ENCODE assay signal across 8 cellular contexts in genomic region chr14:21267431-21267845, GRCh38. TPM values are rescaled to one million over a fixed set of nuclear protein-coding genes. Genes with fewer than 3 reads are reported as not detected.
DNase-seq lines count a peak whose midpoint lies in the region; ATAC-seq, FAIRE-seq and TF ChIP-seq lines count a peak whose summit lies in the region.

No MANE protein-coding gene starts in this region.

- peak overlapping the region; percentile 88 for H3K4me2 ChIP-seq in HepG2 (ENCODE audit: low read depth, low read length)

- peak overlapping the region; percentile 99 for H3K9ac ChIP-seq in adipocyte (ENCODE audit: low read length)
- H3K9ac ChIP-seq in HepG2 (ENCODE audit: insufficient read depth, low read depth, low read length) = peak overlapping the region; percentile 100

- TF ChIP-seq RAD21 in HepG2 (CRISPR knock-in tag; IDR thresholded peaks at IDR 0.05) = no peak

- TF ChIP-seq POLR2A in HepG2 (IDR thresholded peaks at IDR 0.05; ENCODE audit: insufficient read depth in 1 of 2, low read depth in 2 of 2, low read length in 2 of 2) = 0 out of 4 replicates have a peak, but pooled peaks have one; percentile 14 to 36

- intact Hi-C loops in Right ventricle myocardium inferior (cut with DNase I) (loop anchor here (5.0 to 10.0 kb wide), 2 partner anchors 35 to 117 kb away; partner anchors contain the start of gene SUPT16H), HepG2 (cut with micrococcal nuclease; ENCODE audit: unreplicated experiment) (loop anchor here (1.0 kb wide), 1 partner anchor 117 kb away; the partner anchor contains the start of gene SUPT16H), upper lobe of right lung (cut with DNase I) (no loop called here)

- peak overlapping the region; percentile 83 for H3K4me3 ChIP-seq in cardiac muscle cell
- H3K4me3 ChIP-seq in adipocyte (ENCODE audit: low read length) = peak overlapping the region; percentile 97
- H3K4me3 ChIP-seq in HepG2 (replicated peaks in 1 of 3; ENCODE audit: insufficient read depth in 1 of 3, low read depth in 2 of 3, low read length in 3 of 3) = peak overlapping the region; percentile 86 to 98 (median 90); a peak in 5 of 6 replicates
- peak overlapping the region; percentile 70 for H3K4me3 ChIP-seq in upper lobe of right lung

- H3K4me1 ChIP-seq in cardiac muscle cell (ENCODE audit: low read depth) (peaks cover 38% of the 10 kb centered on the region), adipocyte (ENCODE audit: control insufficient read depth, insufficient read depth, low read length) (peaks cover 51% of the 10 kb centered on the region), HepG2 (ENCODE audit: insufficient read depth, low read length) (peaks cover 51% of the 10 kb centered on the region), upper lobe of right lung (peaks cover 62% of the 10 kb centered on the region)

- no peak for FAIRE-seq in HepG2 (lab: Jason Lieb, UNC)

- TF ChIP-seq EP300 in HepG2 (IDR thresholded peaks at IDR 0.05; ENCODE audit: low read depth in 2 of 2, low read length in 2 of 2) (no peak), HepG2 (CRISPR knock-in tag; IDR thresholded peaks at IDR 0.05; ENCODE audit: borderline replicate concordance) (no peak)

- H2AFZ ChIP-seq in HepG2 (ENCODE audit: low read length) = no peak overlapping the region

- WGBS in HepG2 (ENCODE audit: low lambda C conversion rate) = under 1% methylated on average over 10 of the region's 10 CpGs

- peaks cover 73% of the 10 kb centered on the region for H3K79me2 ChIP-seq in HepG2 (ENCODE audit: insufficient read depth, low read length)

- DNase-seq in cardiac muscle cell (ENCODE audit: low read depth in 1 of 2, low spot score in 1 of 2) (peak in 1 of 2 donors; percentile 30), Right ventricle myocardium inferior (ENCODE audit: missing footprints) (no peak), adipocyte (ENCODE audit: low read depth) (peak; percentile 53), HepG2 (ENCODE audit: low spot score) (no peak), upper lobe of right lung (no peak), occipital lobe (lab: John Stamatoyannopoulos, UW) (no peak), NCI-H2107 (lab: John Stamatoyannopoulos, UW) (no peak)

- H3K27ac ChIP-seq in cardiac muscle cell (no peak overlapping the region), HepG2 (ENCODE audit: extremely low read length, insufficient read depth, low read length) (peak overlapping the region; percentile 91), upper lobe of right lung (peak overlapping the region; percentile 6)

- ATAC-seq in Right ventricle myocardium inferior = no peak
- no peak for ATAC-seq in HepG2
- ATAC-seq in upper lobe of right lung = no peak
- ATAC-seq in HG03521 (IDR thresholded peaks at IDR 0.05; ENCODE audit: unreplicated experiment) = no peak

- peaks cover 24% of the 10 kb centered on the region for H3K36me3 ChIP-seq in cardiac muscle cell
- peaks cover 52% of the 10 kb centered on the region for H3K36me3 ChIP-seq in adipocyte (ENCODE audit: control insufficient read depth, insufficient read depth, low read length, severe bottlenecking)
- H3K36me3 ChIP-seq in HepG2 (replicated peaks in 1 of 2; ENCODE audit: control insufficient read depth in 1 of 2, insufficient read depth in 2 of 2, low read length in 2 of 2) = peaks cover 9 to 44% of the 10 kb centered on the region in 2 experiments
- H3K36me3 ChIP-seq in upper lobe of right lung = peaks cover 38% of the 10 kb centered on the region

- CTCF ChIA-PET in HepG2 (lab: Yijun Ruan, JAX; ENCODE audit: low intra/inter-chr PET ratio, low total read pairs) = no interaction called here

- H3K27me3 ChIP-seq in cardiac muscle cell = no peaks in the 10 kb centered on the region
- H3K27me3 ChIP-seq in adipocyte (replicated peaks; ENCODE audit: control insufficient read depth, insufficient read depth, low read length) = no peaks in the 10 kb centered on the region
- peaks cover 0 to 5% of the 10 kb centered on the region in 2 experiments; a peak in 2 of 5 replicates for H3K27me3 ChIP-seq in HepG2 (ENCODE audit: control insufficient read depth in 1 of 2, insufficient read depth in 2 of 2, low read length in 2 of 2)
- no peaks in the 10 kb centered on the region for H3K27me3 ChIP-seq in upper lobe of right lung

- H4K20me1 ChIP-seq in HepG2 (ENCODE audit: insufficient read depth, low read length) = peaks cover 67% of the 10 kb centered on the region

- TF ChIP-seq CTCF in cardiac muscle cell (IDR thresholded peaks at IDR 0.05; ENCODE audit: low read depth, low read length) = no peak
- TF ChIP-seq CTCF in HepG2 (CRISPR knock-in tag; IDR thresholded peaks at IDR 0.05) = no peak
- TF ChIP-seq CTCF in upper lobe of right lung (IDR thresholded peaks at IDR 0.05) = no peak

- H3K9me3 ChIP-seq in cardiac muscle cell (ENCODE audit: low read depth) (no peaks in the 10 kb centered on the region), adipocyte (ENCODE audit: control insufficient read depth, low read length) (no peaks in the 10 kb centered on the region), HepG2 (ENCODE audit: low read length) (no peaks in the 10 kb centered on the region), upper lobe of right lung (no peaks in the 10 kb centered on the region)

- POLR2A ChIA-PET in HepG2 (lab: Yijun Ruan, JAX) = interaction anchor here (1.4 to 6.0 kb wide), 2 partner anchors 8 to 11 kb away, joined by 3 to 68 read pairs; no protein-coding TSS in a partner anchor

- in situ Hi-C loops in HepG2 (cut with HindIII; ENCODE audit: extremely low pct_ligation_motif_present, low pct_unique_long_range_greater_than_20kb) = no loop called here

- BruUV-seq in HepG2 (replicated peaks; lab: Mats Ljungman, UMichigan) = no TSS peak

TF ChIP-seq in HepG2, 621 proteins besides CTCF, POLR2A, EP300 and RAD21 (continues in another document):
- TF ChIP-seq ARID2 (CRISPR knock-in tag; IDR thresholded peaks at IDR 0.05; ENCODE audit: borderline replicate concordance) (no peak), ZNF605 (CRISPR knock-in tag; IDR thresholded peaks at IDR 0.05) (no peak), BHLHE40 (IDR thresholded peaks at IDR 0.05; ENCODE audit: low read length) (no peak), TGIF2 (CRISPR knock-in tag; IDR thresholded peaks at IDR 0.05) (peak; percentile 43; the same call in 1 of the 2 replicates)

RNA-seq across cellular contexts. Expression of gene HNRNPC, which starts 1.8 kb away (rescaled TPM):
- 564 and 928 TPM in 2 replicates for total RNA-seq in cardiac muscle cell
- 650 and 986 TPM in 2 replicates for polyA plus RNA-seq in cardiac muscle cell
- total RNA-seq in Right ventricle myocardium inferior = 266 TPM
- 1,099 and 1,563 TPM in 2 replicates for total RNA-seq in HepG2 (2016; rRNA removed; fragmentation: Illumina TruSeq; extraction: Trizol)
- 272 and 305 TPM in 2 replicates for total RNA-seq in HepG2 (2016; cell fraction: cytosol; rRNA removed; fragmentation: Illumina TruSeq; extraction: Trizol; ENCODE audit: low read depth)
- 1,110 and 1,631 TPM in 2 replicates for total RNA-seq in HepG2 (2016; cell fraction: insoluble cytoplasmic fraction; rRNA removed; fragmentation: Illumina TruSeq; extraction: Trizol)
- 374 and 422 TPM in 2 replicates for total RNA-seq in HepG2 (2016; cell fraction: membrane; rRNA removed; fragmentation: Illumina TruSeq; extraction: Trizol)
- 741 and 752 TPM in 2 replicates for total RNA-seq in HepG2 (2016; cell fraction: nucleus; rRNA removed; fragmentation: Illumina TruSeq; extraction: Trizol)
- 577 and 628 TPM in 2 replicates for polyA plus RNA-seq in HepG2 (2011; rRNA removed)
- 344 and 442 TPM in 2 replicates for polyA plus RNA-seq in HepG2 (2011; cell fraction: cytosol; rRNA removed)
- 155 and 197 TPM in 2 replicates for polyA plus RNA-seq in HepG2 (2011; cell fraction: nucleus; rRNA removed)
- 523 and 611 TPM in 2 replicates for polyA plus RNA-seq in HepG2 (2012)
- polyA plus RNA-seq in HepG2 (2016; cell fraction: cytosol; fragmentation: Illumina TruSeq; extraction: Trizol; ENCODE audit: low read depth) = 145 and 154 TPM in 2 replicates
- polyA plus RNA-seq in HepG2 (2016; cell fraction: insoluble cytoplasmic fraction; fragmentation: Illumina TruSeq; extraction: Trizol; ENCODE audit: low read depth) = 1,519 and 1,675 TPM in 2 replicates
- 281 and 312 TPM in 2 replicates for polyA plus RNA-seq in HepG2 (2016; cell fraction: membrane; fragmentation: Illumina TruSeq; extraction: Trizol; ENCODE audit: low read depth)
- 695 and 708 TPM in 2 replicates for polyA plus RNA-seq in HepG2 (2016; cell fraction: nucleus; fragmentation: Illumina TruSeq; extraction: Trizol; ENCODE audit: insufficient read depth, low read depth)
- 720 and 1,084 TPM in 2 replicates for polyA minus RNA-seq in HepG2 (2011; rRNA and poly(A)+ RNA removed; ENCODE audit: low replicate concordance)
- polyA minus RNA-seq in HepG2 (2011; cell fraction: cytosol; rRNA and poly(A)+ RNA removed) = 262 and 282 TPM in 2 replicates
- polyA minus RNA-seq in HepG2 (2011; cell fraction: nucleus; rRNA and poly(A)+ RNA removed) = 891 and 939 TPM in 2 replicates
- 368 TPM for total RNA-seq in upper lobe of right lung
- 531 TPM for total RNA-seq in occipital lobe

RNA-seq across cellular contexts. Expression of gene RPGRIP1, which starts 12.4 kb away (rescaled TPM):
- total RNA-seq in cardiac muscle cell = 0.14 TPM in 1 of 2 replicates, not detected in the other
- polyA plus RNA-seq in cardiac muscle cell = 0.31 TPM in 1 of 2 replicates, not detected in the other
- 0.60 TPM for total RNA-seq in Right ventricle myocardium inferior
- 0.10 and 0.13 TPM in 2 replicates for total RNA-seq in HepG2 (2016; rRNA removed; fragmentation: Illumina TruSeq; extraction: Trizol)
- total RNA-seq in HepG2 (2016; cell fraction: cytosol; rRNA removed; fragmentation: Illumina TruSeq; extraction: Trizol; ENCODE audit: low read depth) = 0.09 TPM in 1 of 2 replicates, not detected in the other
- total RNA-seq in HepG2 (2016; cell fraction: insoluble cytoplasmic fraction; rRNA removed; fragmentation: Illumina TruSeq; extraction: Trizol) = 0.48 and 0.67 TPM in 2 replicates
- 0.15 and 0.17 TPM in 2 replicates for total RNA-seq in HepG2 (2016; cell fraction: membrane; rRNA removed; fragmentation: Illumina TruSeq; extraction: Trizol)
- total RNA-seq in HepG2 (2016; cell fraction: nucleus; rRNA removed; fragmentation: Illumina TruSeq; extraction: Trizol) = 0.22 and 0.50 TPM in 2 replicates
- polyA plus RNA-seq in HepG2 (2011; rRNA removed) = 0.47 and 1.1 TPM in 2 replicates
- 0.14 and 0.17 TPM in 2 replicates for polyA plus RNA-seq in HepG2 (2011; cell fraction: cytosol; rRNA removed)
- polyA plus RNA-seq in HepG2 (2011; cell fraction: nucleus; rRNA removed) = 0.58 and 1.4 TPM in 2 replicates
- polyA plus RNA-seq in HepG2 (2012) = 0.57 and 0.58 TPM in 2 replicates
- not detected in 2 replicates for polyA plus RNA-seq in HepG2 (2016; cell fraction: cytosol; fragmentation: Illumina TruSeq; extraction: Trizol; ENCODE audit: low read depth)
- 0.07 and 0.12 TPM in 2 replicates for polyA plus RNA-seq in HepG2 (2016; cell fraction: insoluble cytoplasmic fraction; fragmentation: Illumina TruSeq; extraction: Trizol; ENCODE audit: low read depth)
- 0.08 TPM in 1 of 2 replicates, not detected in the other for polyA plus RNA-seq in HepG2 (2016; cell fraction: membrane; fragmentation: Illumina TruSeq; extraction: Trizol; ENCODE audit: low read depth)
- 0.47 and 1.6 TPM in 2 replicates for polyA plus RNA-seq in HepG2 (2016; cell fraction: nucleus; fragmentation: Illumina TruSeq; extraction: Trizol; ENCODE audit: insufficient read depth, low read depth)
- polyA minus RNA-seq in HepG2 (2011; rRNA and poly(A)+ RNA removed; ENCODE audit: low replicate concordance) = 0.26 TPM in 1 of 2 replicates, not detected in the other
- polyA minus RNA-seq in HepG2 (2011; cell fraction: cytosol; rRNA and poly(A)+ RNA removed) = 0.53 TPM in 1 of 2 replicates, not detected in the other
- polyA minus RNA-seq in HepG2 (2011; cell fraction: nucleus; rRNA and poly(A)+ RNA removed) = 0.64 and 4.0 TPM in 2 replicates
- total RNA-seq in upper lobe of right lung = 1.7 TPM
- 0.16 TPM for total RNA-seq in occipital lobe
